ENCODE assay signal across 8 cellular contexts in the genomic region with DNA sequence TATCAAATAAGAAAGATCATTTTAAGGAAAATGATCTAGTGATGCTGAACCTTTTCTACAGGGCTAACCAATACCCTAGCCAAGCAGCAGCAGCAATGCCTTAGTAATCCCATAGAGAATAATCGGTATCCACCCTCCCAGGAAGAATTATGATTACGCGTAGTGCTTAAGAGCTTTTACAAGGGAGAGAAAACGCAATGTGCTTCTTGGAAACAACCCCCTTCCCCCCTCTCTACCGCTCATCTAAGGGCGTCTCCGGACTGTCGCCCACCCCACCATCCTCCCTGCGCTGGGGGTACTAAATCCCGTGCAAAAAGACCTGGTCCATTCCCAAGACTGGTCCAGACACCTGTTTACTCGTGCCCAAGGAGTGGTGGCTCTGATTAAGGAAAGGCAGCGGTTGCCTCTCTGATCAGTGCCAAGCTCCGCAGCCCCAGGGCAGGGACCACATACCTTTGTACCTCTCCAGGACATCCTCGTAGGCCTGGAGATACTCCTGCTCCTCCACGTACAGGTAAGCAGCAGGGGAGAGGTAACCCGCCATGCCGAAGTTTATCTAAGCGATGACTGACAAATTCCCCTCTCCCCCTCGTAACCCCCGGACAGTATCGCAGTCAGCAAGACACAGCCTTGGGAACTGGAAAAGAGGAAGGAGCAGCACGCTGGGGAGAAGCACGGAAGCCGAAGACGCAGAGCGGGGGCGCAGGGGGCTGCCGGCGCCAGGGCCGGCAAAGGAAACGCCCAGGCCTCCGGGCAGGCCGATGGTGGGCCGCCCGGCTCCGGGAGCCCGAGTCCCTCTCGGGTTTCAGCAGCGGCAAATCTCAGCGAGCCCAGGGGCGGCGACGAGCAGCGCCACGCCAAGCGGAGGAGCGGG.
DNase-seq lines count a peak whose midpoint lies in the region; ATAC-seq, FAIRE-seq and TF ChIP-seq lines count a peak whose summit lies in the region.

No MANE protein-coding gene starts in this region.

- DNase-seq in GM12892 (ENCODE audit: insufficient read length), result peak; percentile 26
- peak; percentile 83 for DNase-seq in NCI-H510A treated with DMSO at 0.1 percent for 48 hours (lab: John Stamatoyannopoulos, UW)
- peak; percentile 82 for DNase-seq in adipocyte (ENCODE audit: low read depth)
- peak; percentile 50 to 81 (median 80) for DNase-seq in right cardiac atrium
- DNase-seq in progenitor cell of endocrine pancreas (ENCODE audit: low spot score, unreplicated experiment), result no peak
- DNase-seq in NCI-H1436 treated with DMSO at 0.1 percent for 48 hours (lab: John Stamatoyannopoulos, UW), result no peak

- H3K27me3 ChIP-seq in ACC112 (ENCODE audit: insufficient read depth, low read length) (no peaks in the 10 kb centered on the region), adipocyte (replicated peaks; ENCODE audit: control insufficient read depth, insufficient read depth, low read length) (no peaks in the 10 kb centered on the region), right cardiac atrium (ENCODE audit: control insufficient read depth, insufficient read depth) (no peaks in the 10 kb centered on the region)

- H3K4me3 Mint-ChIP-seq in progenitor cell of endocrine pancreas (ENCODE audit: low read depth), result peak overlapping the region; percentile 96

- no peak overlapping the region for H2AFZ ChIP-seq in ACC112 (ENCODE audit: low read length, unreplicated experiment)

- peaks cover 3% of the 10 kb centered on the region for H3K36me3 Mint-ChIP-seq in progenitor cell of endocrine pancreas (ENCODE audit: insufficient read depth)

- peak overlapping the region; percentile 95 for H3K27ac Mint-ChIP-seq in progenitor cell of endocrine pancreas

- H3K9me3 ChIP-seq in adipocyte (ENCODE audit: control insufficient read depth, low read length), result no peaks in the 10 kb centered on the region
- H3K9me3 ChIP-seq in right cardiac atrium (ENCODE audit: control insufficient read depth, low read length), result no peaks in the 10 kb centered on the region

- H3K36me3 ChIP-seq in ACC112 (ENCODE audit: insufficient read depth, low read length), result no peaks in the 10 kb centered on the region
- no peaks in the 10 kb centered on the region for H3K36me3 ChIP-seq in adipocyte (ENCODE audit: control insufficient read depth, insufficient read depth, low read length, severe bottlenecking)

- ATAC-seq in HG02885 (IDR thresholded peaks at IDR 0.05; ENCODE audit: poor library complexity, unreplicated experiment) (peak; percentile 25), right cardiac atrium (peak; percentile 15 to 44)

- H3K9me3 Mint-ChIP-seq in progenitor cell of endocrine pancreas (ENCODE audit: low read depth), result no peaks in the 10 kb centered on the region

- intact Hi-C loops in right cardiac atrium (cut with DNase I), result loop anchor here in 3 of 4 donors (5.0 to 10.0 kb wide), 3 partner anchors 76 to 131 kb away; no protein-coding TSS in a partner anchor

- H3K27ac ChIP-seq in ACC112 (ENCODE audit: low read depth, low read length) (peak overlapping the region; percentile 50), right cardiac atrium (ENCODE audit: low read length) (peak overlapping the region; percentile 71)

- H3K4me1 ChIP-seq in ACC112 (ENCODE audit: control insufficient read depth, insufficient read depth, low read length, unreplicated experiment) (peaks cover 54% of the 10 kb centered on the region), adipocyte (ENCODE audit: control insufficient read depth, insufficient read depth, low read length) (peaks cover 51% of the 10 kb centered on the region), right cardiac atrium (ENCODE audit: control insufficient read depth, insufficient read depth, low read length) (no peaks in the 10 kb centered on the region)

- peaks cover 90% of the 10 kb centered on the region for H3K79me2 ChIP-seq in ACC112 (ENCODE audit: control insufficient read depth, insufficient read depth, low read length, unreplicated experiment)

- H3K4me3 ChIP-seq in ACC112 (ENCODE audit: low read depth, low read length) (peak overlapping the region; percentile 83), adipocyte (ENCODE audit: low read length) (peak overlapping the region; percentile 86), right cardiac atrium (ENCODE audit: low read length) (peak overlapping the region; percentile 79)

- peaks cover 25% of the 10 kb centered on the region for H3K27me3 Mint-ChIP-seq in progenitor cell of endocrine pancreas

- peaks cover 22% of the 10 kb centered on the region for H3K4me1 Mint-ChIP-seq in progenitor cell of endocrine pancreas (ENCODE audit: low read depth)

- no peak for TF ChIP-seq CTCF in progenitor cell of endocrine pancreas (IDR thresholded peaks at IDR 0.05; ENCODE audit: unreplicated experiment)

- FAIRE-seq in GM12892 (lab: Jason Lieb, UNC), result peak; percentile 90

- peak overlapping the region; percentile 85 for H3K9ac ChIP-seq in adipocyte (ENCODE audit: low read length)

- WGBS in right cardiac atrium, result 5% methylated on average over 47 of the region's 47 CpGs

- no peak for TF ChIP-seq POLR2A in GM12892 (IDR thresholded peaks at IDR 0.05; ENCODE audit: low read depth, low read length)

Comparison
In these comparisons a context has a peak if more than half of its experiments do, and no peak if none do; other contexts are left out.
1. DNase-seq: peak in GM12892 (single experiment), NCI-H510A treated with DMSO at 0.1 percent for 48 hours (single experiment), adipocyte (single experiment) and right cardiac atrium (3 of 3); none in progenitor cell of endocrine pancreas (single experiment) and NCI-H1436 treated with DMSO at 0.1 percent for 48 hours (single experiment).
2. Peak in every context shown above with its lines, with median percentiles within 50 percentile points of each other: H3K4me3 ChIP-seq.